ENCODE assay signal across 24 cellular contexts in genomic region chr17:50890675-50891516, GRCh38. TPM values are rescaled to one million over a fixed set of nuclear protein-coding genes. Genes with fewer than 3 reads are reported as not detected.
A peak's percentile ranks its signal among the peaks of the same experiment; 100 is the strongest.
DNase-seq lines count a peak whose midpoint lies in the region; ATAC-seq and TF ChIP-seq lines count a peak whose summit lies in the region.
"Had no signal": no experiment of that assay in that cellular context is flagged by ENCODE, and none has a peak within 500 bp of the region (broad histone marks: within the 10 kb centered on the region; RNA-seq: fewer than 3 reads in every experiment).

No MANE protein-coding gene starts in this region.

- H3K27me3 ChIP-seq in PC-3 (ENCODE audit: low read length) (no peaks in the 10 kb centered on the region), Karpas-422 (ENCODE audit: low read length) (no peaks in the 10 kb centered on the region)
- H3K27me3 ChIP-seq: upper lobe of left lung had no signal

- H3K36me3 Mint-ChIP-seq in neural crest cell (ENCODE audit: low read depth): no peaks in the 10 kb centered on the region
- H3K36me3 Mint-ChIP-seq: CD4-positive, CD25-positive, alpha-beta regulatory T cell; immature natural killer cell; stimulated activated naive B cell treated with anti-CD40 and anti-IgM and Interleukin-4, amounts not matched to agents 10 μg/mL and 1 μg/mL and 100 μg/mL, for 72 hours had no signal

- H2AFZ ChIP-seq in PC-3 (ENCODE audit: low read length) (no peak overlapping the region), Karpas-422 (ENCODE audit: low read length) (no peak overlapping the region)

- peaks cover 52% of the 10 kb centered on the region for H3K4me1 Mint-ChIP-seq in neural crest cell
- H3K4me1 Mint-ChIP-seq: activated B cell treated with CpG ODN at 0.5 μM for 24 hours; IgD-negative memory B cell; stimulated activated naive B cell treated with anti-CD40 and anti-IgM and Interleukin-4, amounts not matched to agents 10 μg/mL and 1 μg/mL and 100 μg/mL, for 72 hours had no signal

- BruUV-seq in PC-3 (replicated peaks; lab: Mats Ljungman, UMichigan): no TSS peak

- CTCF ChIA-PET in PC-3 (lab: Charles Lee): interaction anchor here (1.2 kb wide), 1 partner anchor 24 kb away, joined by 5 read pairs; the partner anchor contains the start of gene TOB1

- H3K4me3 ChIP-seq in PC-3 (ENCODE audit: low read length): no peak overlapping the region
- no peak overlapping the region for H3K4me3 ChIP-seq in Karpas-422 (ENCODE audit: low read length)
- H3K4me3 ChIP-seq: upper lobe of left lung had no signal

- POLR2A ChIA-PET in PC-3 (lab: Charles Lee; ENCODE audit: unreplicated experiment): interaction anchor here (1.0 kb wide), 1 partner anchor 24 kb away, joined by 14 read pairs; the partner anchor contains the start of gene TOB1

- H3K27ac Mint-ChIP-seq in neural crest cell (ENCODE audit: unreplicated experiment): peak overlapping the region; percentile 92
- H3K27ac Mint-ChIP-seq: activated B cell treated with CpG ODN at 0.5 μM for 24 hours; activated CD8-positive, alpha-beta T cell treated with anti-CD3 and anti-CD28 coated beads, Interleukin-2, amount 10 ng/mL, durations not matched to agents 7 days and 5 days; activated naive CD8-positive, alpha-beta T cell treated with anti-CD3 and anti-CD28 coated beads, Interleukin-2, amount 50 U/mL, for 24 hours; IgD-negative memory B cell; immature natural killer cell; stimulated activated naive B cell treated with anti-CD40 and anti-IgM and Interleukin-4, amounts not matched to agents 10 μg/mL and 1 μg/mL and 100 μg/mL, for 72 hours; T-helper 1 cell treated with Interleukin-12 subunit alpha and Interleukin-12 subunit beta and Interleukin-4 antibody, amounts not matched to agents 30 μg/mL and 1 μg/mL, for 36 hours had no signal

- H3K4me1 ChIP-seq in PC-3 (ENCODE audit: insufficient read depth, low read length): peaks cover 44% of the 10 kb centered on the region
- H3K4me1 ChIP-seq in Karpas-422 (ENCODE audit: low read length): no peaks in the 10 kb centered on the region
- H3K4me1 ChIP-seq: upper lobe of left lung had no signal

- no peaks in the 10 kb centered on the region for H3F3A ChIP-seq in PC-3 (ENCODE audit: low read length, unreplicated experiment)

- no peaks in the 10 kb centered on the region for H3K36me3 ChIP-seq in PC-3 (ENCODE audit: low read depth, low read length)
- H3K36me3 ChIP-seq in Karpas-422 (ENCODE audit: insufficient read depth, low read length): no peaks in the 10 kb centered on the region
- H3K36me3 ChIP-seq: upper lobe of left lung had no signal

- intact Hi-C loops in PC-3 (cut with micrococcal nuclease): loop anchor here (1.0 to 2.0 kb wide), 2 partner anchors 24 to 60 kb away; no protein-coding TSS in a partner anchor

- H3K9ac ChIP-seq in PC-3 (ENCODE audit: low read length): peak overlapping the region; percentile 3; the same call in 1 of the 2 replicates
- no peak overlapping the region for H3K9ac ChIP-seq in Karpas-422 (ENCODE audit: low read length)

- no peak overlapping the region for H3K4me3 Mint-ChIP-seq in neural crest cell
- H3K4me3 Mint-ChIP-seq: activated B cell treated with CpG ODN at 0.5 μM for 24 hours; activated CD8-positive, alpha-beta T cell treated with anti-CD3 and anti-CD28 coated beads, Interleukin-2, amount 10 ng/mL, durations not matched to agents 7 days and 5 days; activated naive CD8-positive, alpha-beta T cell treated with anti-CD3 and anti-CD28 coated beads, Interleukin-2, amount 50 U/mL, for 24 hours; CD4-positive, CD25-positive, alpha-beta regulatory T cell; IgD-negative memory B cell; immature natural killer cell; stimulated activated naive B cell treated with anti-CD40 and anti-IgM and Interleukin-4, amounts not matched to agents 10 μg/mL and 1 μg/mL and 100 μg/mL, for 72 hours; T-helper 1 cell treated with Interleukin-12 subunit alpha and Interleukin-12 subunit beta and Interleukin-4 antibody, amounts not matched to agents 30 μg/mL and 1 μg/mL, for 36 hours had no signal

- no peaks in the 10 kb centered on the region for H3K27me3 Mint-ChIP-seq in neural crest cell (ENCODE audit: low read depth)
- H3K27me3 Mint-ChIP-seq: activated B cell treated with CpG ODN at 0.5 μM for 24 hours; activated naive CD8-positive, alpha-beta T cell treated with anti-CD3 and anti-CD28 coated beads, Interleukin-2, amount 50 U/mL, for 24 hours; CD4-positive, CD25-positive, alpha-beta regulatory T cell; IgD-negative memory B cell; stimulated activated naive B cell treated with anti-CD40 and anti-IgM and Interleukin-4, amounts not matched to agents 10 μg/mL and 1 μg/mL and 100 μg/mL, for 72 hours had no signal

- no peaks in the 10 kb centered on the region for H3K9me3 Mint-ChIP-seq in neural crest cell
- H3K9me3 Mint-ChIP-seq: activated B cell treated with CpG ODN at 0.5 μM for 24 hours; activated naive CD8-positive, alpha-beta T cell treated with anti-CD3 and anti-CD28 coated beads, Interleukin-2, amount 50 U/mL, for 24 hours; CD4-positive, CD25-positive, alpha-beta regulatory T cell; IgD-negative memory B cell; immature natural killer cell; stimulated activated naive B cell treated with anti-CD40 and anti-IgM and Interleukin-4, amounts not matched to agents 10 μg/mL and 1 μg/mL and 100 μg/mL, for 72 hours; T-helper 1 cell treated with Interleukin-12 subunit alpha and Interleukin-12 subunit beta and Interleukin-4 antibody, amounts not matched to agents 30 μg/mL and 1 μg/mL, for 36 hours had no signal

- peak; percentile 26 for DNase-seq in Caki2 (ENCODE audit: low read depth)
- peak; percentile 92 for DNase-seq in PC-3
- no peak for DNase-seq in epithelial cell of prostate (ENCODE audit: low read depth, low spot score)
- DNase-seq in neural crest cell (ENCODE audit: low read depth, low spot score): no peak
- no peak for DNase-seq in middle frontal gyrus (ENCODE audit: extremely low spot score, low spot score)
- DNase-seq in Karpas-422: no peak
- DNase-seq: activated B cell treated with CpG ODN at 0.5 μM for 24 hours; activated CD8-positive, alpha-beta T cell treated with anti-CD3 and anti-CD28 coated beads, Interleukin-2, amount 10 ng/mL, durations not matched to agents 7 days and 5 days; activated naive CD8-positive, alpha-beta T cell treated with anti-CD3 and anti-CD28 coated beads, Interleukin-2, amount 50 U/mL, for 24 hours; CD4-positive, CD25-positive, alpha-beta regulatory T cell; DND-41; glutamatergic neuron; GOT3; immature natural killer cell; NCI-H2029; NCI-H446 treated with DMSO at 0.1 percent for 48 hours; right cardiac atrium; SHP77; stimulated activated naive B cell treated with anti-CD40 and anti-IgM and Interleukin-4, amounts not matched to agents 10 μg/mL and 1 μg/mL and 100 μg/mL, for 72 hours; upper lobe of left lung had no signal

- ATAC-seq in PC-3 (peak; percentile 93), GM19397 (IDR thresholded peaks at IDR 0.05; ENCODE audit: unreplicated experiment) (no peak), HG02759 (IDR thresholded peaks at IDR 0.05; ENCODE audit: unreplicated experiment) (no peak)
- ATAC-seq: activated CD8-positive, alpha-beta T cell treated with anti-CD3 and anti-CD28 coated beads, Interleukin-2, amount 10 ng/mL, durations not matched to agents 7 days and 5 days; activated naive CD8-positive, alpha-beta T cell treated with anti-CD3 and anti-CD28 coated beads, Interleukin-2, amount 50 U/mL, for 24 hours; right cardiac atrium; stimulated activated naive B cell treated with anti-CD40 and anti-IgM and Interleukin-4, amounts not matched to agents 10 μg/mL and 1 μg/mL and 100 μg/mL, for 72 hours had no signal

- no peaks in the 10 kb centered on the region for H3K79me2 ChIP-seq in PC-3 (ENCODE audit: low read length)
- H3K79me2 ChIP-seq in Karpas-422 (ENCODE audit: low read length): no peaks in the 10 kb centered on the region

- H3K4me2 ChIP-seq in PC-3 (ENCODE audit: low read length) (peak overlapping the region; percentile 22), Karpas-422 (ENCODE audit: low read depth, low read length, poor library complexity, severe bottlenecking) (no peak overlapping the region)

- H3K9me3 ChIP-seq in PC-3 (ENCODE audit: low read length) (no peaks in the 10 kb centered on the region), Karpas-422 (ENCODE audit: low read length) (no peaks in the 10 kb centered on the region)
- H3K9me3 ChIP-seq: upper lobe of left lung had no signal

- H3K9me2 ChIP-seq in PC-3 (replicated peaks; ENCODE audit: low read length) (no peaks in the 10 kb centered on the region), Karpas-422 (replicated peaks; ENCODE audit: insufficient read depth, low read length) (no peaks in the 10 kb centered on the region)

- no peaks in the 10 kb centered on the region for H4K20me1 ChIP-seq in PC-3 (ENCODE audit: low read length)
- no peaks in the 10 kb centered on the region for H4K20me1 ChIP-seq in Karpas-422 (ENCODE audit: insufficient read depth, low read depth, low read length)

- H3K27ac ChIP-seq in PC-3 (ENCODE audit: low read length): peak overlapping the region; percentile 48
- H3K27ac ChIP-seq in epithelial cell of prostate: peak overlapping the region; percentile 42
- H3K27ac ChIP-seq in Karpas-422 (ENCODE audit: low read length): no peak overlapping the region
- H3K27ac ChIP-seq: upper lobe of left lung had no signal

- no peak for TF ChIP-seq CTCF in PC-3 (conservative IDR thresholded peaks at IDR 0.05; ENCODE audit: low read depth, low read length)
- TF ChIP-seq CTCF in neural crest cell (conservative IDR thresholded peaks at IDR 0.05): no peak

- in situ Hi-C loops in Caki2 (cut with HindIII; ENCODE audit: low pct_unique_long_range_greater_than_20kb, low sequenced_read_pairs): no loop called here

RNA-seq across cellular contexts. Expression of gene TOB1, which starts 24.7 kb away (rescaled TPM):
- 11.8 and 15.6 TPM in 2 replicates for total RNA-seq in Caki2 (2014; rRNA removed; shearing (Covaris generic); ENCODE audit: low replicate concordance)
- total RNA-seq in PC-3 (2014; rRNA removed) (28.7 and 39.3 TPM in 2 replicates), neural crest cell (26.2 and 29.5 TPM in 2 replicates)
- total RNA-seq in Karpas-422 (2014; rRNA removed; shearing (Covaris generic); ENCODE audit: low replicate concordance): 8.2 and 25.9 TPM in 2 replicates

RNA-seq across cellular contexts. Expression of gene WFIKKN2, which starts 55.5 kb away (rescaled TPM):
- not detected in 2 replicates for total RNA-seq in Caki2 (2014; rRNA removed; shearing (Covaris generic); ENCODE audit: low replicate concordance)
- total RNA-seq in PC-3 (2014; rRNA removed) (not detected in 2 replicates), neural crest cell (0.07 and 0.09 TPM in 2 replicates)
- not detected in 2 replicates for total RNA-seq in Karpas-422 (2014; rRNA removed; shearing (Covaris generic); ENCODE audit: low replicate concordance)
- total RNA-seq: activated B cell treated with CpG ODN at 0.5 μM for 24 hours; activated CD8-positive, alpha-beta T cell treated with anti-CD3 and anti-CD28 coated beads, Interleukin-2, amount 10 ng/mL, durations not matched to agents 7 days and 5 days; CD4-positive, CD25-positive, alpha-beta regulatory T cell had no signal

Comparison
In these comparisons a context has a peak if more than half of its experiments do, and no peak if none do; other contexts are left out.
1. DNase-seq: peak in Caki2 (single experiment) and PC-3 (single experiment); none in epithelial cell of prostate (single experiment), neural crest cell (single experiment), middle frontal gyrus (single experiment) and Karpas-422 (single experiment).